In genomic region chr4:176090115-176090514, GRCh38 we compare ENCODE assay signal across 16 cellular contexts. TPM values are rescaled to one million over a fixed set of nuclear protein-coding genes. Genes with fewer than 3 reads are reported as not detected.
A peak's percentile ranks its signal among the peaks of the same experiment; 100 is the strongest.
DNase-seq lines count a peak whose midpoint lies in the region; ATAC-seq and TF ChIP-seq lines count a peak whose summit lies in the region.
"Had no signal": no experiment of that assay in that cellular context is flagged by ENCODE, and none has a peak within 500 bp of the region (broad histone marks: within the 10 kb centered on the region; RNA-seq: fewer than 3 reads in every experiment).

No MANE protein-coding gene starts in this region.

- peak; percentile 71 for ATAC-seq in GM18868 (IDR thresholded peaks at IDR 0.05; ENCODE audit: unreplicated experiment)
- peak; percentile 73 for ATAC-seq in HG02885 (IDR thresholded peaks at IDR 0.05; ENCODE audit: poor library complexity, unreplicated experiment)
- ATAC-seq in memory B cell (ENCODE audit: low read depth), result peak; percentile 99
- ATAC-seq: activated T-cell treated with anti-CD3 and anti-CD28 coated beads, Interleukin-2, amount 50 U/mL, for 4 hours; CD8-positive, alpha-beta T cell had no signal

- TF ChIP-seq POLR2A in transverse colon (IDR thresholded peaks at IDR 0.05), result no peak

- TF ChIP-seq EP300 in transverse colon (IDR thresholded peaks at IDR 0.05; ENCODE audit: low read depth), result no peak

- no peak overlapping the region for H3K4me3 Mint-ChIP-seq in memory B cell
- H3K4me3 Mint-ChIP-seq: activated T-cell treated with anti-CD3 and anti-CD28 coated beads, Interleukin-2, amount 50 U/mL, for 4 hours; CD8-positive, alpha-beta T cell had no signal

- H3K9me3 ChIP-seq in transverse colon (peaks cover 0 to 3% of the 10 kb centered on the region in 2 donors), A673 (ENCODE audit: low read depth, low read length, poor library complexity, severe bottlenecking) (peaks cover 4% of the 10 kb centered on the region)
- H3K9me3 ChIP-seq: ascending aorta, Peyer's patch had no signal

- H3K4me1 ChIP-seq in transverse colon, result no peaks in the 10 kb centered on the region
- no peaks in the 10 kb centered on the region for H3K4me1 ChIP-seq in A673 (ENCODE audit: insufficient read depth, low read length, poor library complexity, severe bottlenecking)
- H3K4me1 ChIP-seq: ascending aorta, Peyer's patch had no signal

- peaks cover 4% of the 10 kb centered on the region for H3K36me3 Mint-ChIP-seq in memory B cell
- H3K36me3 Mint-ChIP-seq: CD8-positive, alpha-beta T cell had no signal

- TF ChIP-seq CTCF in transverse colon (IDR thresholded peaks at IDR 0.05) (no peak), A673 (conservative IDR thresholded peaks at IDR 0.05; ENCODE audit: low read depth, low read length) (no peak)

- intact Hi-C loops in transverse colon (cut with DNase I; ENCODE audit: low total_unique reads) (no loop called here), A673 (cut with micrococcal nuclease; ENCODE audit: unreplicated experiment) (no loop called here)

- in situ Hi-C loops in transverse colon (cut with MboI; ENCODE audit: low pct_ligation_motif_present in 1 of 4, low pct_unique_long_range_greater_than_20kb in 1 of 4, low sequenced_read_pairs in 3 of 4), result no loop called here

- peak overlapping the region; percentile 61 for H3K27ac Mint-ChIP-seq in memory B cell
- H3K27ac Mint-ChIP-seq: CD8-positive, alpha-beta T cell had no signal

- CTCF ChIA-PET in A673 (lab: Charles Lee), result no interaction called here

- peaks cover 13% of the 10 kb centered on the region for H3K4me1 Mint-ChIP-seq in memory B cell

- POLR2A ChIA-PET in A673 (lab: Charles Lee; ENCODE audit: low non-redundant PET), result no interaction called here

- H3K27me3 ChIP-seq in transverse colon (no peaks in the 10 kb centered on the region), A673 (replicated peaks; ENCODE audit: insufficient read depth, low read depth, low read length, poor library complexity) (no peaks in the 10 kb centered on the region)
- H3K27me3 ChIP-seq: ascending aorta, Peyer's patch had no signal

- no peaks in the 10 kb centered on the region for H3K36me3 ChIP-seq in transverse colon
- H3K36me3 ChIP-seq in A673 (ENCODE audit: insufficient read depth, low read length, poor library complexity, severe bottlenecking), result no peaks in the 10 kb centered on the region
- H3K36me3 ChIP-seq: ascending aorta, Peyer's patch had no signal

- DNase-seq in NOMO-1 (lab: John Stamatoyannopoulos, UW; ENCODE audit: unreplicated experiment in 2 of 2) (peak; percentile 20 to 49), memory B cell (ENCODE audit: low spot score in 2 of 2) (peak in 1 of 2 donors; percentile 29), transverse colon (no peak), A673 (ENCODE audit: low spot score) (no peak), NCI-H524 treated with DMSO at 0.1 percent for 48 hours (lab: John Stamatoyannopoulos, UW) (no peak)
- DNase-seq in stimulated activated CD4-positive, alpha-beta T cell treated with anti-CD3 and anti-CD28 coated beads, Interleukin-4, amount 100 ng/mL, for 24 hours, result no peak
- DNase-seq: activated T-cell treated with anti-CD3 and anti-CD28 coated beads, Interleukin-2, amount 50 U/mL, for 4 hours; CD8-positive, alpha-beta T cell; effector CD4-positive, alpha-beta T cell; NCI-H2107; stimulated activated naive CD4-positive, alpha-beta T cell treated with Interleukin-2 at 50 U/mL for 16 hours had no signal

- no TSS peak for BruUV-seq in A673 (replicated peaks; lab: Mats Ljungman, UMichigan)

- H3K9me3 Mint-ChIP-seq in memory B cell, result peaks cover 2% of the 10 kb centered on the region

- H3K27me3 Mint-ChIP-seq in memory B cell, result no peaks in the 10 kb centered on the region

- H3K4me3 ChIP-seq in transverse colon (no peak overlapping the region), A673 (ENCODE audit: low read depth, low read length, poor library complexity, severe bottlenecking) (no peak overlapping the region)
- H3K4me3 ChIP-seq: ascending aorta, lung, Peyer's patch had no signal

- H3K27ac ChIP-seq in transverse colon (no peak overlapping the region), A673 (ENCODE audit: low read depth, low read length, poor library complexity, severe bottlenecking) (no peak overlapping the region)
- H3K27ac ChIP-seq: ascending aorta, Peyer's patch had no signal

- 78 to 79% methylated on average over 2 of the region's 2 CpGs for whole genome bisulfite sequencing in transverse colon (ENCODE audit: low coverage in 1 of 2), 2 donors

RNA-seq across cellular contexts. Expression of gene WDR17, which starts 24.5 kb away (rescaled TPM):
- total RNA-seq in transverse colon, result 1 to 10 TPM in 2 of 4 donors, under 1 TPM in 1, not detected in 1; 0.96 to 7.6 (median 1.4) TPM
- total RNA-seq in A673 (2021), result 6.9 and 8.1 TPM in 2 replicates

Comparison
In these comparisons a context has a peak if more than half of its experiments do, and no peak if none do; other contexts are left out.
1. DNase-seq: peak in NOMO-1 (2 of 2); none in stimulated activated CD4-positive, alpha-beta T cell treated with anti-CD3 and anti-CD28 coated beads, Interleukin-4, amount 100 ng/mL, for 24 hours (single experiment), transverse colon (single experiment), A673 (single experiment) and NCI-H524 treated with DMSO at 0.1 percent for 48 hours (single experiment).
2. Peak in every context shown above with its lines, with median percentiles within 50 percentile points of each other: ATAC-seq.